ENCODE assay signal across 9 cellular contexts in the genomic region with DNA sequence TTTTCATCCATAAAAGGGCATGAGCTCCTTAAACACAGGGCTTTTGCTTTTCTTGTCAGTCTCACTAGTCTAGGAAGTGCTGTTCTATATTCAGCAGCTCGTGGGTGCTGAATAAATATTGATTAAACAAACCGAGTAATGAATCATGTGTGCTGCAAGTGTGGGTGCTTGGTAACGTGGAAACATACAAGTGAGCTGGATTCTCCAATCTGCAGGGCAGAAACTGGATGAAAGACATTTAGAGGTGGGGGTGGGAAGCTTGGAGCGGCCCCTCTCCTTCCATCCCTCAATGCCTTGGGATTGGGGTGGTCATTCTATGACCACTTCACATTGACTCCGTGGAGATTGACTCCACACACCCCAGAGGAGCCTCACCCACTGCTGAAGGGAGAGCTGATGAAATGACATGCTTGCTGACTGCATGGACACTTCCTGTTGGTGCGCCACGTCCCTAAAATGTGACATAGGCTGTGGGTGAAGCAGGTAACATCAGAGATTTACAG.
DNase-seq lines count a peak whose midpoint lies in the region; ATAC-seq and TF ChIP-seq lines count a peak whose summit lies in the region.
"Had no signal": no experiment of that assay in that cellular context is flagged by ENCODE, and none has a peak within 500 bp of the region (broad histone marks: within the 10 kb centered on the region; RNA-seq: fewer than 3 reads in every experiment).

No MANE protein-coding gene starts in this region.

- no peak overlapping the region for H3K23ac ChIP-seq in mesendoderm (ENCODE audit: low read length)

- H3K4me2 ChIP-seq in Karpas-422 (ENCODE audit: low read depth, low read length, poor library complexity, severe bottlenecking), result no peak overlapping the region
- no peak overlapping the region for H3K4me2 ChIP-seq in mesendoderm (ENCODE audit: low read length)

- ATAC-seq in HG02840 (IDR thresholded peaks at IDR 0.05; ENCODE audit: low FRiP score, unreplicated experiment), result no peak
- ATAC-seq: Panc1 had no signal

- no peaks in the 10 kb centered on the region for H4K20me1 ChIP-seq in Karpas-422 (ENCODE audit: insufficient read depth, low read depth, low read length)

- H2BK120ac ChIP-seq in mesendoderm (ENCODE audit: low read depth, low read length), result no peak overlapping the region

- H3K36me3 Mint-ChIP-seq in T-helper 1 cell treated with Interleukin-12 subunit alpha and Interleukin-12 subunit beta and Interleukin-4 antibody, amounts not matched to agents 30 μg/mL and 1 μg/mL, for 36 hours (ENCODE audit: low read depth), result peaks cover 76% of the 10 kb centered on the region

- H3K18ac ChIP-seq in mesendoderm (ENCODE audit: low read length), result no peak overlapping the region

- no CpG with 5 or more reads among the region's 7 CpGs for WGBS in mesendoderm (ENCODE audit: extremely low coverage, insufficient coverage, low lambda C conversion rate)

- in situ Hi-C loops in astrocyte of the spinal cord (cut with HindIII; ENCODE audit: low sequenced_read_pairs), result no loop called here

- no peak overlapping the region for H4K5ac ChIP-seq in mesendoderm (ENCODE audit: low read length)

- H3K4me3 ChIP-seq in astrocyte of the spinal cord (ENCODE audit: low read depth, low read length) (no peak overlapping the region), Karpas-422 (ENCODE audit: low read length) (no peak overlapping the region), mesendoderm (ENCODE audit: low read length) (no peak overlapping the region)

- H3K4me3 Mint-ChIP-seq in T-helper 1 cell treated with Interleukin-12 subunit alpha and Interleukin-12 subunit beta and Interleukin-4 antibody, amounts not matched to agents 30 μg/mL and 1 μg/mL, for 36 hours, result peak overlapping the region; percentile 72

- H3K4me1 Mint-ChIP-seq in T-helper 1 cell treated with Interleukin-12 subunit alpha and Interleukin-12 subunit beta and Interleukin-4 antibody, amounts not matched to agents 30 μg/mL and 1 μg/mL, for 36 hours (ENCODE audit: low read depth), result peaks cover 91% of the 10 kb centered on the region

- no peaks in the 10 kb centered on the region for H3K9me3 Mint-ChIP-seq in T-helper 1 cell treated with Interleukin-12 subunit alpha and Interleukin-12 subunit beta and Interleukin-4 antibody, amounts not matched to agents 30 μg/mL and 1 μg/mL, for 36 hours

- TF ChIP-seq CTCF in astrocyte of the spinal cord (IDR thresholded peaks at IDR 0.05; ENCODE audit: low read depth, low read length), result no peak

- H3K56ac ChIP-seq in mesendoderm (ENCODE audit: low read length), result no peak overlapping the region

- no peak overlapping the region for H2AFZ ChIP-seq in Karpas-422 (ENCODE audit: low read length)

- H3K4me1 ChIP-seq in Karpas-422 (ENCODE audit: low read length), result no peaks in the 10 kb centered on the region
- H3K4me1 ChIP-seq in mesendoderm (ENCODE audit: control insufficient read depth, low read depth, low read length), result no peaks in the 10 kb centered on the region

- H3K27me3 ChIP-seq in Karpas-422 (ENCODE audit: low read length) (no peaks in the 10 kb centered on the region), mesendoderm (ENCODE audit: insufficient read depth, low read length, poor library complexity) (no peaks in the 10 kb centered on the region)

- no peak overlapping the region for H2BK15ac ChIP-seq in mesendoderm (replicated peaks; ENCODE audit: low read depth)

- H3K9me2 ChIP-seq in Karpas-422 (replicated peaks; ENCODE audit: insufficient read depth, low read length), result no peaks in the 10 kb centered on the region

- H3K79me1 ChIP-seq in mesendoderm (ENCODE audit: low read length), result no peaks in the 10 kb centered on the region

- peak overlapping the region; percentile 94 for H3K27ac Mint-ChIP-seq in T-helper 1 cell treated with Interleukin-12 subunit alpha and Interleukin-12 subunit beta and Interleukin-4 antibody, amounts not matched to agents 30 μg/mL and 1 μg/mL, for 36 hours

- H2AK5ac ChIP-seq in mesendoderm (ENCODE audit: low read length), result no peak overlapping the region

- H3K27ac ChIP-seq in Karpas-422 (ENCODE audit: low read length) (no peak overlapping the region), mesendoderm (ENCODE audit: low read depth, low read length) (no peak overlapping the region)

- H3K79me2 ChIP-seq in Karpas-422 (ENCODE audit: low read length), result no peaks in the 10 kb centered on the region
- H3K79me2 ChIP-seq in mesendoderm (ENCODE audit: control insufficient read depth, insufficient read depth, low read length), result no peaks in the 10 kb centered on the region

- H3K9ac ChIP-seq in Karpas-422 (ENCODE audit: low read length) (no peak overlapping the region), mesendoderm (ENCODE audit: low read length) (no peak overlapping the region)

- no peaks in the 10 kb centered on the region for H3K27me3 Mint-ChIP-seq in T-helper 1 cell treated with Interleukin-12 subunit alpha and Interleukin-12 subunit beta and Interleukin-4 antibody, amounts not matched to agents 30 μg/mL and 1 μg/mL, for 36 hours (ENCODE audit: low read depth)

- H3K36me3 ChIP-seq in Karpas-422 (ENCODE audit: insufficient read depth, low read length) (no peaks in the 10 kb centered on the region), mesendoderm (ENCODE audit: control insufficient read depth, insufficient read depth, low read length) (no peaks in the 10 kb centered on the region)

- no peaks in the 10 kb centered on the region for H3K9me3 ChIP-seq in Karpas-422 (ENCODE audit: low read length)

- no peak overlapping the region for H2BK5ac ChIP-seq in mesendoderm (ENCODE audit: low read length)

- no peak overlapping the region for H3K4ac ChIP-seq in mesendoderm (ENCODE audit: low read depth, low read length)

- no peak overlapping the region for H4K8ac ChIP-seq in mesendoderm (ENCODE audit: low read depth, low read length)

- DNase-seq in CD1c-positive myeloid dendritic cell (ENCODE audit: extremely low spot score) (peak; percentile 62), astrocyte of the spinal cord (ENCODE audit: low read depth, low spot score) (peak; percentile 85), renal cortical epithelial cell (ENCODE audit: low read depth) (peak; percentile 90), Karpas-422 (no peak), mesendoderm (no peak), NCI-H446 treated with DMSO at 0.1 percent for 48 hours (lab: John Stamatoyannopoulos, UW) (no peak)

Comparison
In these comparisons a context has a peak if more than half of its experiments do, and no peak if none do; other contexts are left out.
1. DNase-seq: peak in CD1c-positive myeloid dendritic cell (single experiment), astrocyte of the spinal cord (single experiment) and renal cortical epithelial cell (single experiment); none in Karpas-422 (single experiment), mesendoderm (single experiment) and NCI-H446 treated with DMSO at 0.1 percent for 48 hours (single experiment).